ENCODE assay signal across 1 cellular context in the genomic region with DNA sequence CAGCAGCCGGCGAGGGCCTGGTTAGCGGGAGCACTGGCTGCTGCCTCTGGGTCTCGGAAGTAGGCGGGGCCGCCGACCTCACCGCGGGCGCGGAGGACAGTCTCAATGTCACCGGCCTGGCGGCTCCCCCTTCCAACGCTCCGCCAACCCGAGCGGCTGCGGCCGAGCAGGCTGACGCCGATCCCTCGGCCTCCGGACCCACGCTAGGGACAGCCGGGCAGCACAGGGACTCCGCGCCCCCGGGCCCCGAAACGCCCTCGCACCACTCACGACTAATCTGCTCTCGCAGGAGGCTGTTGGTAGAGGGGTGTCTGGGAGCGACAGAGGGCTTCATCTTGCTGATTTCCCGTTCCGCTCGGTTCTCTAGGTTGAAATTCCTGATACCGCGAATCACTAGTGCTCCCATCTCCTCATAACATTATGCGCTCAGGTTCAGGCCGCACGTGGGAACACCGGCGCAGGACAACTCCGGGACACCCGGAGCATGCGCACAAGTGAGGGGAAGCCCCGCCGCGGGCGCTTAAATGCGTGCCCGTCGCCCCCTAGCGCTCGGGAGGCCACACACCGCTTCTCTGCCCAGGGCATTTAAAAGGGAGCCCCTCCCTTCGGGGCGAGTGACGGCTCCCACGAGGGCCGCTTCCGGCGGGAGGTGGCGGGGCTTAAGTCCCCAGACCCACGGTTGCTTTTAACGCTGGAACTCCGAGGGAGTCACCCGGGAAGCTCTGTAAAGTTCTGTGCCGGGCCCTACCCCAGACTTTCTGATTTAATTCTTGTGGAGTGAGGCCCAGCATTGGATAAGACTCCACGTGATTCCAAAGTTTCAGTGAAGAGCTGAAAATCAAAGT.
TF ChIP-seq lines count a peak whose summit lies in the region.

A gene (minus strand): TSS at position 496 of the 845 bp plus-strand sequence. CDS start 90 bp downstream, at position 406.

TF ChIP-seq in K562, 482 proteins besides CTCF, POLR2A, EP300 and RAD21 (continued from another document and continues in another):
- TF ChIP-seq SIX5 (IDR thresholded peaks at IDR 0.05; ENCODE audit: borderline replicate concordance in 1 of 2, insufficient read depth in 1 of 2, low read depth in 1 of 2, low read length in 2 of 2) (no peak), NR1H2 (CRISPR knock-in tag; IDR thresholded peaks at IDR 0.05) (no peak; the same call in 1 of the 2 replicates), FUS (optimal IDR thresholded peaks at IDR 0.05; ENCODE audit: low read depth, low read length) (no peak), SRSF3 (IDR thresholded peaks at IDR 0.05; ENCODE audit: insufficient read depth, low read length) (no peak), CCNT2 (IDR thresholded peaks at IDR 0.05; ENCODE audit: borderline replicate concordance, extremely low read depth, insufficient read length, low read depth, low read length) (peak; percentile 6), TEAD1 (CRISPR knock-in tag; IDR thresholded peaks at IDR 0.05) (0 out of 4 replicates have a peak, but pooled peaks of 1 of the 2 experiments have one; percentile 36), ZNF57 (CRISPR knock-in tag; IDR thresholded peaks at IDR 0.05) (no peak), ZNF695 (CRISPR knock-in tag; IDR thresholded peaks at IDR 0.05) (no peak), RB1 (IDR thresholded peaks at IDR 0.05; ENCODE audit: low read depth) (peak; percentile 86), HNRNPLL (IDR thresholded peaks at IDR 0.05; ENCODE audit: low read depth, low read length, poor library complexity, severe bottlenecking) (peak; percentile 33), ZBED1 (IDR thresholded peaks at IDR 0.05) (no peak), DPF2 (IDR thresholded peaks at IDR 0.05) (no peak), ARID1B (IDR thresholded peaks at IDR 0.05) (no peak), NUFIP1 (IDR thresholded peaks at IDR 0.05; ENCODE audit: partially characterized antibody) (no peak), ZNF24 (IDR thresholded peaks at IDR 0.05) (no peak), E2F3 (CRISPR knock-in tag; IDR thresholded peaks at IDR 0.05) (no peak), MTA2 (IDR thresholded peaks at IDR 0.05; ENCODE audit: low read depth) (no peak), ZFX (CRISPR knock-in tag; IDR thresholded peaks at IDR 0.05) (peak; percentile 87), KHSRP (IDR thresholded peaks at IDR 0.05) (no peak), ZNF444 (CRISPR knock-in tag; IDR thresholded peaks at IDR 0.05) (no peak), MBD2 (IDR thresholded peaks at IDR 0.05; ENCODE audit: borderline replicate concordance, low read depth) (0 out of 2 replicates have a peak, but pooled peaks have one; percentile 2), ZC3H4 (CRISPR knock-in tag; IDR thresholded peaks at IDR 0.05; ENCODE audit: borderline replicate concordance) (no peak), MAFF (IDR thresholded peaks at IDR 0.05; ENCODE audit: low read length) (no peak), LARP7 (IDR thresholded peaks at IDR 0.05) (no peak), SMAD1 (IDR thresholded peaks at IDR 0.05; ENCODE audit: low read depth, low read length, partially characterized antibody) (peak; percentile 57), LEF1 (IDR thresholded peaks at IDR 0.05) (0 out of 2 replicates have a peak, but pooled peaks have one; percentile 12)
- TF ChIP-seq, protein P1, sequence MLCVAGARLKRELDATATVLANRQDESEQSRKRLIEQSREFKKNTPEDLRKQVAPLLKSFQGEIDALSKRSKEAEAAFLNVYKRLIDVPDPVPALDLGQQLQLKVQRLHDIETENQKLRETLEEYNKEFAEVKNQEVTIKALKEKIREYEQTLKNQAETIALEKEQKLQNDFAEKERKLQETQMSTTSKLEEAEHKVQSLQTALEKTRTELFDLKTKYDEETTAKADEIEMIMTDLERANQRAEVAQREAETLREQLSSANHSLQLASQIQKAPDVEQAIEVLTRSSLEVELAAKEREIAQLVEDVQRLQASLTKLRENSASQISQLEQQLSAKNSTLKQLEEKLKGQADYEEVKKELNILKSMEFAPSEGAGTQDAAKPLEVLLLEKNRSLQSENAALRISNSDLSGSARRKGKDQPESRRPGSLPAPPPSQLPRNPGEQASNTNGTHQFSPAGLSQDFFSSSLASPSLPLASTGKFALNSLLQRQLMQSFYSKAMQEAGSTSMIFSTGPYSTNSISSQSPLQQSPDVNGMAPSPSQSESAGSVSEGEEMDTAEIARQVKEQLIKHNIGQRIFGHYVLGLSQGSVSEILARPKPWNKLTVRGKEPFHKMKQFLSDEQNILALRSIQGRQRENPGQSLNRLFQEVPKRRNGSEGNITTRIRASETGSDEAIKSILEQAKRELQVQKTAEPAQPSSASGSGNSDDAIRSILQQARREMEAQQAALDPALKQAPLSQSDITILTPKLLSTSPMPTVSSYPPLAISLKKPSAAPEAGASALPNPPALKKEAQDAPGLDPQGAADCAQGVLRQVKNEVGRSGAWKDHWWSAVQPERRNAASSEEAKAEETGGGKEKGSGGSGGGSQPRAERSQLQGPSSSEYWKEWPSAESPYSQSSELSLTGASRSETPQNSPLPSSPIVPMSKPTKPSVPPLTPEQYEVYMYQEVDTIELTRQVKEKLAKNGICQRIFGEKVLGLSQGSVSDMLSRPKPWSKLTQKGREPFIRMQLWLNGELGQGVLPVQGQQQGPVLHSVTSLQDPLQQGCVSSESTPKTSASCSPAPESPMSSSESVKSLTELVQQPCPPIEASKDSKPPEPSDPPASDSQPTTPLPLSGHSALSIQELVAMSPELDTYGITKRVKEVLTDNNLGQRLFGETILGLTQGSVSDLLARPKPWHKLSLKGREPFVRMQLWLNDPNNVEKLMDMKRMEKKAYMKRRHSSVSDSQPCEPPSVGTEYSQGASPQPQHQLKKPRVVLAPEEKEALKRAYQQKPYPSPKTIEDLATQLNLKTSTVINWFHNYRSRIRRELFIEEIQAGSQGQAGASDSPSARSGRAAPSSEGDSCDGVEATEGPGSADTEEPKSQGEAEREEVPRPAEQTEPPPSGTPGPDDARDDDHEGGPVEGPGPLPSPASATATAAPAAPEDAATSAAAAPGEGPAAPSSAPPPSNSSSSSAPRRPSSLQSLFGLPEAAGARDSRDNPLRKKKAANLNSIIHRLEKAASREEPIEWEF (CRISPR knock-in tag; IDR thresholded peaks at IDR 0.05) = no peak
- TF ChIP-seq, protein P2, sequence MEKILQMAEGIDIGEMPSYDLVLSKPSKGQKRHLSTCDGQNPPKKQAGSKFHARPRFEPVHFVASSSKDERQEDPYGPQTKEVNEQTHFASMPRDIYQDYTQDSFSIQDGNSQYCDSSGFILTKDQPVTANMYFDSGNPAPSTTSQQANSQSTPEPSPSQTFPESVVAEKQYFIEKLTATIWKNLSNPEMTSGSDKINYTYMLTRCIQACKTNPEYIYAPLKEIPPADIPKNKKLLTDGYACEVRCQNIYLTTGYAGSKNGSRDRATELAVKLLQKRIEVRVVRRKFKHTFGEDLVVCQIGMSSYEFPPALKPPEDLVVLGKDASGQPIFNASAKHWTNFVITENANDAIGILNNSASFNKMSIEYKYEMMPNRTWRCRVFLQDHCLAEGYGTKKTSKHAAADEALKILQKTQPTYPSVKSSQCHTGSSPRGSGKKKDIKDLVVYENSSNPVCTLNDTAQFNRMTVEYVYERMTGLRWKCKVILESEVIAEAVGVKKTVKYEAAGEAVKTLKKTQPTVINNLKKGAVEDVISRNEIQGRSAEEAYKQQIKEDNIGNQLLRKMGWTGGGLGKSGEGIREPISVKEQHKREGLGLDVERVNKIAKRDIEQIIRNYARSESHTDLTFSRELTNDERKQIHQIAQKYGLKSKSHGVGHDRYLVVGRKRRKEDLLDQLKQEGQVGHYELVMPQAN (IDR thresholded peaks at IDR 0.05; ENCODE audit: borderline replicate concordance) = peak; percentile 95
- TF ChIP-seq, protein P3, sequence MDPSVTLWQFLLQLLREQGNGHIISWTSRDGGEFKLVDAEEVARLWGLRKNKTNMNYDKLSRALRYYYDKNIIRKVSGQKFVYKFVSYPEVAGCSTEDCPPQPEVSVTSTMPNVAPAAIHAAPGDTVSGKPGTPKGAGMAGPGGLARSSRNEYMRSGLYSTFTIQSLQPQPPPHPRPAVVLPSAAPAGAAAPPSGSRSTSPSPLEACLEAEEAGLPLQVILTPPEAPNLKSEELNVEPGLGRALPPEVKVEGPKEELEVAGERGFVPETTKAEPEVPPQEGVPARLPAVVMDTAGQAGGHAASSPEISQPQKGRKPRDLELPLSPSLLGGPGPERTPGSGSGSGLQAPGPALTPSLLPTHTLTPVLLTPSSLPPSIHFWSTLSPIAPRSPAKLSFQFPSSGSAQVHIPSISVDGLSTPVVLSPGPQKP (CRISPR knock-in tag; IDR thresholded peaks at IDR 0.05) = no peak
- TF ChIP-seq, protein P4, sequence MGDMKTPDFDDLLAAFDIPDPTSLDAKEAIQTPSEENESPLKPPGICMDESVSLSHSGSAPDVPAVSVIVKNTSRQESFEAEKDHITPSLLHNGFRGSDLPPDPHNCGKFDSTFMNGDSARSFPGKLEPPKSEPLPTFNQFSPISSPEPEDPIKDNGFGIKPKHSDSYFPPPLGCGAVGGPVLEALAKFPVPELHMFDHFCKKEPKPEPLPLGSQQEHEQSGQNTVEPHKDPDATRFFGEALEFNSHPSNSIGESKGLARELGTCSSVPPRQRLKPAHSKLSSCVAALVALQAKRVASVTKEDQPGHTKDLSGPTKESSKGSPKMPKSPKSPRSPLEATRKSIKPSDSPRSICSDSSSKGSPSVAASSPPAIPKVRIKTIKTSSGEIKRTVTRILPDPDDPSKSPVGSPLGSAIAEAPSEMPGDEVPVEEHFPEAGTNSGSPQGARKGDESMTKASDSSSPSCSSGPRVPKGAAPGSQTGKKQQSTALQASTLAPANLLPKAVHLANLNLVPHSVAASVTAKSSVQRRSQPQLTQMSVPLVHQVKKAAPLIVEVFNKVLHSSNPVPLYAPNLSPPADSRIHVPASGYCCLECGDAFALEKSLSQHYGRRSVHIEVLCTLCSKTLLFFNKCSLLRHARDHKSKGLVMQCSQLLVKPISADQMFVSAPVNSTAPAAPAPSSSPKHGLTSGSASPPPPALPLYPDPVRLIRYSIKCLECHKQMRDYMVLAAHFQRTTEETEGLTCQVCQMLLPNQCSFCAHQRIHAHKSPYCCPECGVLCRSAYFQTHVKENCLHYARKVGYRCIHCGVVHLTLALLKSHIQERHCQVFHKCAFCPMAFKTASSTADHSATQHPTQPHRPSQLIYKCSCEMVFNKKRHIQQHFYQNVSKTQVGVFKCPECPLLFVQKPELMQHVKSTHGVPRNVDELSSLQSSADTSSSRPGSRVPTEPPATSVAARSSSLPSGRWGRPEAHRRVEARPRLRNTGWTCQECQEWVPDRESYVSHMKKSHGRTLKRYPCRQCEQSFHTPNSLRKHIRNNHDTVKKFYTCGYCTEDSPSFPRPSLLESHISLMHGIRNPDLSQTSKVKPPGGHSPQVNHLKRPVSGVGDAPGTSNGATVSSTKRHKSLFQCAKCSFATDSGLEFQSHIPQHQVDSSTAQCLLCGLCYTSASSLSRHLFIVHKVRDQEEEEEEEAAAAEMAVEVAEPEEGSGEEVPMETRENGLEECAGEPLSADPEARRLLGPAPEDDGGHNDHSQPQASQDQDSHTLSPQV (IDR thresholded peaks at IDR 0.05) = no peak
- TF ChIP-seq, protein P5, sequence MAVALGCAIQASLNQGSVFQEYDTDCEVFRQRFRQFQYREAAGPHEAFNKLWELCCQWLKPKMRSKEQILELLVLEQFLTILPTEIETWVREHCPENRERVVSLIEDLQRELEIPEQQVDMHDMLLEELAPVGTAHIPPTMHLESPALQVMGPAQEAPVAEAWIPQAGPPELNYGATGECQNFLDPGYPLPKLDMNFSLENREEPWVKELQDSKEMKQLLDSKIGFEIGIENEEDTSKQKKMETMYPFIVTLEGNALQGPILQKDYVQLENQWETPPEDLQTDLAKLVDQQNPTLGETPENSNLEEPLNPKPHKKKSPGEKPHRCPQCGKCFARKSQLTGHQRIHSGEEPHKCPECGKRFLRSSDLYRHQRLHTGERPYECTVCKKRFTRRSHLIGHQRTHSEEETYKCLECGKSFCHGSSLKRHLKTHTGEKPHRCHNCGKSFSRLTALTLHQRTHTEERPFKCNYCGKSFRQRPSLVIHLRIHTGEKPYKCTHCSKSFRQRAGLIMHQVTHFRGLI (CRISPR knock-in tag; IDR thresholded peaks at IDR 0.05) = no peak
- TF ChIP-seq, protein P6, sequence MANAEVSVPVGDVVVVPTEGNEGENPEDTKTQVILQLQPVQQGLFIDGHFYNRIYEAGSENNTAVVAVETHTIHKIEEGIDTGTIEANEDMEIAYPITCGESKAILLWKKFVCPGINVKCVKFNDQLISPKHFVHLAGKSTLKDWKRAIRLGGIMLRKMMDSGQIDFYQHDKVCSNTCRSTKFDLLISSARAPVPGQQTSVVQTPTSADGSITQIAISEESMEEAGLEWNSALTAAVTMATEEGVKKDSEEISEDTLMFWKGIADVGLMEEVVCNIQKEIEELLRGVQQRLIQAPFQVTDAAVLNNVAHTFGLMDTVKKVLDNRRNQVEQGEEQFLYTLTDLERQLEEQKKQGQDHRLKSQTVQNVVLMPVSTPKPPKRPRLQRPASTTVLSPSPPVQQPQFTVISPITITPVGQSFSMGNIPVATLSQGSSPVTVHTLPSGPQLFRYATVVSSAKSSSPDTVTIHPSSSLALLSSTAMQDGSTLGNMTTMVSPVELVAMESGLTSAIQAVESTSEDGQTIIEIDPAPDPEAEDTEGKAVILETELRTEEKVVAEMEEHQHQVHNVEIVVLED (CRISPR knock-in tag; IDR thresholded peaks at IDR 0.05) = peak; percentile 51; the same call in 1 of the 2 replicates
- TF ChIP-seq, protein P7, sequence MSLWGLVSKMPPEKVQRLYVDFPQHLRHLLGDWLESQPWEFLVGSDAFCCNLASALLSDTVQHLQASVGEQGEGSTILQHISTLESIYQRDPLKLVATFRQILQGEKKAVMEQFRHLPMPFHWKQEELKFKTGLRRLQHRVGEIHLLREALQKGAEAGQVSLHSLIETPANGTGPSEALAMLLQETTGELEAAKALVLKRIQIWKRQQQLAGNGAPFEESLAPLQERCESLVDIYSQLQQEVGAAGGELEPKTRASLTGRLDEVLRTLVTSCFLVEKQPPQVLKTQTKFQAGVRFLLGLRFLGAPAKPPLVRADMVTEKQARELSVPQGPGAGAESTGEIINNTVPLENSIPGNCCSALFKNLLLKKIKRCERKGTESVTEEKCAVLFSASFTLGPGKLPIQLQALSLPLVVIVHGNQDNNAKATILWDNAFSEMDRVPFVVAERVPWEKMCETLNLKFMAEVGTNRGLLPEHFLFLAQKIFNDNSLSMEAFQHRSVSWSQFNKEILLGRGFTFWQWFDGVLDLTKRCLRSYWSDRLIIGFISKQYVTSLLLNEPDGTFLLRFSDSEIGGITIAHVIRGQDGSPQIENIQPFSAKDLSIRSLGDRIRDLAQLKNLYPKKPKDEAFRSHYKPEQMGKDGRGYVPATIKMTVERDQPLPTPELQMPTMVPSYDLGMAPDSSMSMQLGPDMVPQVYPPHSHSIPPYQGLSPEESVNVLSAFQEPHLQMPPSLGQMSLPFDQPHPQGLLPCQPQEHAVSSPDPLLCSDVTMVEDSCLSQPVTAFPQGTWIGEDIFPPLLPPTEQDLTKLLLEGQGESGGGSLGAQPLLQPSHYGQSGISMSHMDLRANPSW (CRISPR knock-in tag; IDR thresholded peaks at IDR 0.05) = no peak
- TF ChIP-seq, protein P8, sequence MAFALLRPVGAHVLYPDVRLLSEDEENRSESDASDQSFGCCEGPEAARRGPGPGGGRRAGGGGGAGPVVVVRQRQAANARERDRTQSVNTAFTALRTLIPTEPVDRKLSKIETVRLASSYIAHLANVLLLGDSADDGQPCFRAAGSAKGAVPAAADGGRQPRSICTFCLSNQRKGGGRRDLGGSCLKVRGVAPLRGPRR (CRISPR knock-in tag; IDR thresholded peaks at IDR 0.05) = no peak
